19 cellular contexts compared by ENCODE assay signal in genomic region chr2:17388790-17389189, GRCh38.
"Had no signal": no experiment of that assay in that cellular context is flagged by ENCODE, and none has a peak within 500 bp of the region (broad histone marks: within the 10 kb centered on the region; RNA-seq: fewer than 3 reads in every experiment).

No MANE protein-coding gene starts in this region.

- H3K4me1 ChIP-seq: adrenal gland, left lung, parathyroid adenoma, transverse colon had no signal

- H3K27me3 ChIP-seq: adrenal gland, hepatocyte, left lung, transverse colon had no signal

- H3K27ac ChIP-seq: adrenal gland, hepatocyte, left lung, parathyroid adenoma, transverse colon, VCaP had no signal

- H3K4me2 ChIP-seq: hepatocyte had no signal

- H3K4me3 ChIP-seq: adrenal gland, hepatocyte, left lung, transverse colon had no signal

- H3K79me2 ChIP-seq: hepatocyte, parathyroid adenoma had no signal

- DNase-seq: activated CD4-positive, alpha-beta T cell treated with anti-CD3 and anti-CD28 coated beads for 1 hour; activated CD4-positive, alpha-beta T cell treated with anti-CD3 and anti-CD28 coated beads, Interleukin-2, amount 50 U/mL, for 48 hours; activated naive CD4-positive, alpha-beta T cell treated with anti-CD3 and anti-CD28 coated beads, Interleukin-2, amount 50 U/mL, for 16 hours; effector memory CD4-positive, alpha-beta T cell; islet precursor cell; left lung; naive thymus-derived CD8-positive, alpha-beta T cell; stimulated activated CD4-positive, alpha-beta T cell treated with anti-CD3 and anti-CD28 coated beads, Interleukin-15, amount 100 ng/mL, for 24 hours; stimulated activated CD4-positive, alpha-beta T cell treated with anti-CD3 and anti-CD28 coated beads, Interleukin-4, amount 100 ng/mL, for 1 hour; stimulated activated naive B cell treated with anti-CD40 and anti-IgM and Interleukin-4, amounts not matched to agents 10 μg/mL and 1 μg/mL and 100 μg/mL, for 72 hours; T-helper 1 cell; T1000; transverse colon had no signal

- ATAC-seq: activated T-helper 17 cell treated with anti-CD3 and anti-CD28 coated beads, Interleukin-2, amount 50 U/mL, for 72 hours; left lung; naive thymus-derived CD8-positive, alpha-beta T cell; SK-N-SH treated with all-trans-retinoic acid at 6 μM for 48 hours; stimulated activated naive B cell treated with anti-CD40 and anti-IgM and Interleukin-4, amounts not matched to agents 10 μg/mL and 1 μg/mL and 100 μg/mL, for 72 hours had no signal

- H3K9ac ChIP-seq: parathyroid adenoma had no signal

- H3K9me3 ChIP-seq: adrenal gland, transverse colon had no signal

- H3K36me3 ChIP-seq: adrenal gland, left lung, transverse colon had no signal

- H2AFZ ChIP-seq: hepatocyte, parathyroid adenoma had no signal
